27 cellular contexts compared by ENCODE assay signal in genomic region chr10:71641986-71642385, GRCh38.
"Had no signal": no experiment of that assay in that cellular context is flagged by ENCODE, and none has a peak within 500 bp of the region (broad histone marks: within the 10 kb centered on the region; RNA-seq: fewer than 3 reads in every experiment).

No MANE protein-coding gene starts in this region.

- H3K27me3 ChIP-seq: suprapubic skin, testis, thyroid gland, tibial nerve, transverse colon, upper lobe of left lung, upper lobe of right lung, uterus, vagina had no signal

- H3K4me3 Mint-ChIP-seq: stimulated activated effector memory CD8-positive, alpha-beta T cell treated with anti-CD3 and anti-CD28 coated beads, Interleukin-12 subunit alpha, Interleukin-12 subunit beta, amount 100 ng/mL, for 72 hours; stimulated activated memory B cell treated with anti-CD40 and anti-IgM and Interleukin-4, amounts not matched to agents 10 μg/mL and 1 μg/mL and 100 μg/mL, for 72 hours; stimulated activated naive B cell treated with anti-CD40 and anti-IgM and Interleukin-4, amounts not matched to agents 10 μg/mL and 1 μg/mL and 100 μg/mL, for 72 hours; stimulated activated naive CD8-positive, alpha-beta T cell treated with anti-CD3 and anti-CD28 coated beads, Interleukin-15, amount 100 ng/mL, for 72 hours; stimulated activated naive CD8-positive, alpha-beta T cell treated with anti-CD3 and anti-CD28 coated beads, Interleukin-15, Interleukin-2, amounts not matched to agents 100 ng/mL and 50 ng/mL, for 24 hours; type B pancreatic cell had no signal

- DNase-seq: stimulated activated CD4-positive, alpha-beta T cell treated with anti-CD3 and anti-CD28 coated beads, Interleukin-2, amount 100 ng/mL, for 48 hours; stimulated activated CD4-positive, alpha-beta T cell treated with anti-CD3 and anti-CD28 coated beads, Interleukin-4, amount 100 ng/mL, for 1 hour; stimulated activated CD4-positive, alpha-beta T cell treated with anti-CD3 and anti-CD28 coated beads, Interleukin-4, amount 100 ng/mL, for 24 hours; stimulated activated CD4-positive, alpha-beta T cell treated with anti-CD3 and anti-CD28 coated beads, Interleukin-4, amount 100 ng/mL, for 4 hours; stimulated activated CD8-positive, alpha-beta memory T cell treated with anti-CD3 and anti-CD28 coated beads, Interleukin-4, amount 100 ng/mL, for 48 hours; stimulated activated naive B cell treated with anti-CD40 and anti-IgM and Interleukin-4, amounts not matched to agents 10 μg/mL and 1 μg/mL and 100 μg/mL, for 72 hours; stimulated activated naive CD4-positive, alpha-beta T cell; stimulated activated naive CD4-positive, alpha-beta T cell treated with Interleukin-2 at 50 U/mL for 16 hours; stimulated activated naive CD8-positive, alpha-beta T cell treated with anti-CD3 and anti-CD28 coated beads, Interleukin-15, amount 100 ng/mL, for 72 hours; stimulated activated naive CD8-positive, alpha-beta T cell treated with anti-CD3 and anti-CD28 coated beads, Interleukin-15, Interleukin-2, amounts not matched to agents 100 U/mL and 50 U/mL, for 24 hours; stomach; substantia nigra; testis; thyroid gland; tibial artery; transverse colon; upper lobe of left lung; upper lobe of right lung; uterus had no signal

- H3K36me3 Mint-ChIP-seq: stimulated activated effector memory CD8-positive, alpha-beta T cell treated with anti-CD3 and anti-CD28 coated beads, Interleukin-12 subunit alpha, Interleukin-12 subunit beta, amount 100 ng/mL, for 72 hours; stimulated activated memory B cell treated with anti-CD40 and anti-IgM and Interleukin-4, amounts not matched to agents 10 μg/mL and 1 μg/mL and 100 μg/mL, for 72 hours; stimulated activated naive B cell treated with anti-CD40 and anti-IgM and Interleukin-4, amounts not matched to agents 10 μg/mL and 1 μg/mL and 100 μg/mL, for 72 hours; type B pancreatic cell had no signal

- ATAC-seq: stimulated activated effector memory CD8-positive, alpha-beta T cell treated with anti-CD3 and anti-CD28 coated beads, Interleukin-12 subunit alpha, Interleukin-12 subunit beta, amount 100 ng/mL, for 72 hours; stimulated activated memory B cell treated with anti-CD40 and anti-IgM and Interleukin-4, amounts not matched to agents 10 μg/mL and 1 μg/mL and 100 μg/mL, for 72 hours; stimulated activated naive B cell treated with anti-CD40 and anti-IgM and Interleukin-4, amounts not matched to agents 10 μg/mL and 1 μg/mL and 100 μg/mL, for 72 hours; stimulated activated naive CD8-positive, alpha-beta T cell treated with anti-CD3 and anti-CD28 coated beads, Interleukin-15, amount 100 ng/mL, for 72 hours; stimulated activated naive CD8-positive, alpha-beta T cell treated with anti-CD3 and anti-CD28 coated beads, Interleukin-15, Interleukin-2, amounts not matched to agents 100 U/mL and 50 U/mL, for 24 hours; upper lobe of right lung had no signal

- H3K4me3 ChIP-seq: stomach, suprapubic skin, testis, thoracic aorta, thyroid gland, tibial artery, tibial nerve, transverse colon, upper lobe of left lung, upper lobe of right lung, uterus, vagina had no signal

- H3K9me3 Mint-ChIP-seq: stimulated activated effector memory CD8-positive, alpha-beta T cell treated with anti-CD3 and anti-CD28 coated beads, Interleukin-12 subunit alpha, Interleukin-12 subunit beta, amount 100 ng/mL, for 72 hours; stimulated activated memory B cell treated with anti-CD40 and anti-IgM and Interleukin-4, amounts not matched to agents 10 μg/mL and 1 μg/mL and 100 μg/mL, for 72 hours; stimulated activated naive B cell treated with anti-CD40 and anti-IgM and Interleukin-4, amounts not matched to agents 10 μg/mL and 1 μg/mL and 100 μg/mL, for 72 hours; stimulated activated naive CD8-positive, alpha-beta T cell treated with anti-CD3 and anti-CD28 coated beads, Interleukin-15, amount 100 ng/mL, for 72 hours; stimulated activated naive CD8-positive, alpha-beta T cell treated with anti-CD3 and anti-CD28 coated beads, Interleukin-15, Interleukin-2, amounts not matched to agents 100 ng/mL and 50 ng/mL, for 24 hours; type B pancreatic cell had no signal

- H3K36me3 ChIP-seq: stomach, suprapubic skin, thoracic aorta, thyroid gland, tibial artery, tibial nerve, transverse colon, upper lobe of left lung, upper lobe of right lung, uterus, vagina had no signal

- H3K9me3 ChIP-seq: stomach, suprapubic skin, testis, thoracic aorta, thyroid gland, tibial artery, tibial nerve, transverse colon, upper lobe of left lung, upper lobe of right lung, uterus, vagina had no signal

- H3K27ac Mint-ChIP-seq: stimulated activated effector memory CD8-positive, alpha-beta T cell treated with anti-CD3 and anti-CD28 coated beads, Interleukin-12 subunit alpha, Interleukin-12 subunit beta, amount 100 ng/mL, for 72 hours; stimulated activated memory B cell treated with anti-CD40 and anti-IgM and Interleukin-4, amounts not matched to agents 10 μg/mL and 1 μg/mL and 100 μg/mL, for 72 hours; stimulated activated naive B cell treated with anti-CD40 and anti-IgM and Interleukin-4, amounts not matched to agents 10 μg/mL and 1 μg/mL and 100 μg/mL, for 72 hours; stimulated activated naive CD8-positive, alpha-beta T cell treated with anti-CD3 and anti-CD28 coated beads, Interleukin-15, Interleukin-2, amounts not matched to agents 100 ng/mL and 50 ng/mL, for 24 hours; type B pancreatic cell had no signal

- H3K27me3 Mint-ChIP-seq: stimulated activated memory B cell treated with anti-CD40 and anti-IgM and Interleukin-4, amounts not matched to agents 10 μg/mL and 1 μg/mL and 100 μg/mL, for 72 hours; stimulated activated naive CD8-positive, alpha-beta T cell treated with anti-CD3 and anti-CD28 coated beads, Interleukin-15, Interleukin-2, amounts not matched to agents 100 ng/mL and 50 ng/mL, for 24 hours had no signal

- H3K27ac ChIP-seq: stomach, suprapubic skin, testis, thoracic aorta, thyroid gland, tibial artery, tibial nerve, transverse colon, upper lobe of left lung, upper lobe of right lung, uterus, vagina had no signal

- H3K4me1 ChIP-seq: suprapubic skin, testis, tibial artery, uterus, vagina had no signal
